In the genomic region with DNA sequence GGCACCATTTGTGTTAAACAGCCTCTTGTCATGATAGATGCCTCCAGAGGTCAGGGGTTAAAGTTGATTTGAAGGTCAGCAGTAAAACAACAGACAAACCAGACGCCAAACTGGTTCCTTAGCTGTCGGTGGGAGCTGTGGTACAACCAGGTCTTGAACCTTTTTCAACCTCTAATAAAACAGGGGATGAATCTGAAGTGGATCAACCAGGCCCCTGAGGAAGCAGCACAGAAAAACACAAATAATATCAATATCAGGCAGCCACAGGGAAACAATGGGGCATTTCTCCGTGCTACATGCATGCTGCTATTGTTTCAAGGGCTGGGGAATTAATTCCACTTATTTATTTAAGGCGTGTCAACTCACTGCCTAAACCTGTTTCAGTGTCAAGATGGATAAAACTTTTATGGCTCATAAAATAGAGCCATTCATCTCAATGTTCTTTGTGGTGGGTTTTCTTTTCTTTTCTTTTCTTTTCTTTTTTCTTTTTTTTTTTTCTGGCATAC, we compare ENCODE assay signal across 16 cellular contexts.
DNase-seq lines count a peak whose midpoint lies in the region; ATAC-seq, FAIRE-seq and TF ChIP-seq lines count a peak whose summit lies in the region.
"Had no signal": no experiment of that assay in that cellular context is flagged by ENCODE, and none has a peak within 500 bp of the region (broad histone marks: within the 10 kb centered on the region; RNA-seq: fewer than 3 reads in every experiment).

No MANE protein-coding gene starts in this region.

- no peak for TF ChIP-seq CTCF in D721Med (IDR thresholded peaks at IDR 0.05; ENCODE audit: insufficient read depth, missing control alignments)

- intact Hi-C loops in left colon (cut with DNase I, micrococcal nuclease), result no loop called here

- peak overlapping the region; percentile 65 for H3K4me3 ChIP-seq in SK-N-MC
- no peak overlapping the region for H3K4me3 ChIP-seq in SJCRH30
- H3K4me3 ChIP-seq: lung, right atrium auricular region, suprapubic skin had no signal

- peaks cover 3% of the 10 kb centered on the region; the same call in 1 of the 2 replicates for H3K27me3 ChIP-seq in SJCRH30
- H3K27me3 ChIP-seq: right atrium auricular region, suprapubic skin had no signal

- peak overlapping the region; percentile 34 for H3K9ac ChIP-seq in SK-N-MC (ENCODE audit: insufficient read length)

- H3K9me3 ChIP-seq in SK-N-MC (ENCODE audit: low read depth, low read length) (no peaks in the 10 kb centered on the region), SJCRH30 (replicated peaks) (no peaks in the 10 kb centered on the region)
- H3K9me3 ChIP-seq: right atrium auricular region, suprapubic skin had no signal

- H3K36me3 ChIP-seq in SK-N-MC (ENCODE audit: insufficient read depth, low read length), result no peaks in the 10 kb centered on the region
- no peaks in the 10 kb centered on the region for H3K36me3 ChIP-seq in SJCRH30
- H3K36me3 ChIP-seq: right atrium auricular region, suprapubic skin had no signal

- peak; percentile 79 for ATAC-seq in left colon

- DNase-seq in DMS153 (lab: John Stamatoyannopoulos, UW), result peak; percentile 24
- no peak for DNase-seq in DMS153 treated with DMSO at 0.1 percent for 48 hours (lab: John Stamatoyannopoulos, UW; ENCODE audit: unreplicated experiment)
- no peak for DNase-seq in SK-N-MC (ENCODE audit: low read depth, low spot score)
- no peak for DNase-seq in left colon
- peak in 4 of 49 donors; percentile 6 to 44 (median 10) for DNase-seq in substantia nigra (lab: John Stamatoyannopoulos, UW)
- no peak for DNase-seq in SJCRH30
- no peak for DNase-seq in D721Med (ENCODE audit: insufficient read length, low spot score)
- DNase-seq in AG08395 (ENCODE audit: low spot score), result no peak
- DNase-seq: activated CD8-positive, alpha-beta memory T cell treated with anti-CD3 and anti-CD28 coated beads, Interleukin-2, amount 50 U/mL, for 48 hours; cortex of kidney; HFFc6; NCI-H226 had no signal

- H3K27ac ChIP-seq in SK-N-MC, result peak overlapping the region; percentile 75
- H3K27ac ChIP-seq in substantia nigra (ENCODE audit: low read depth, low read length, poor library complexity, severe bottlenecking), result peak overlapping the region; percentile 75
- H3K27ac ChIP-seq in SJCRH30, result no peak overlapping the region
- H3K27ac ChIP-seq: right atrium auricular region, suprapubic skin had no signal

- no peak for FAIRE-seq in D721Med (lab: Jason Lieb, UNC)
- FAIRE-seq: A204.1 had no signal

- no peaks in the 10 kb centered on the region for H3K4me1 ChIP-seq in SJCRH30
- H3K4me1 ChIP-seq: right atrium auricular region, suprapubic skin had no signal
